Comparison of ENCODE assay signal across 16 cellular contexts in the genomic region with DNA sequence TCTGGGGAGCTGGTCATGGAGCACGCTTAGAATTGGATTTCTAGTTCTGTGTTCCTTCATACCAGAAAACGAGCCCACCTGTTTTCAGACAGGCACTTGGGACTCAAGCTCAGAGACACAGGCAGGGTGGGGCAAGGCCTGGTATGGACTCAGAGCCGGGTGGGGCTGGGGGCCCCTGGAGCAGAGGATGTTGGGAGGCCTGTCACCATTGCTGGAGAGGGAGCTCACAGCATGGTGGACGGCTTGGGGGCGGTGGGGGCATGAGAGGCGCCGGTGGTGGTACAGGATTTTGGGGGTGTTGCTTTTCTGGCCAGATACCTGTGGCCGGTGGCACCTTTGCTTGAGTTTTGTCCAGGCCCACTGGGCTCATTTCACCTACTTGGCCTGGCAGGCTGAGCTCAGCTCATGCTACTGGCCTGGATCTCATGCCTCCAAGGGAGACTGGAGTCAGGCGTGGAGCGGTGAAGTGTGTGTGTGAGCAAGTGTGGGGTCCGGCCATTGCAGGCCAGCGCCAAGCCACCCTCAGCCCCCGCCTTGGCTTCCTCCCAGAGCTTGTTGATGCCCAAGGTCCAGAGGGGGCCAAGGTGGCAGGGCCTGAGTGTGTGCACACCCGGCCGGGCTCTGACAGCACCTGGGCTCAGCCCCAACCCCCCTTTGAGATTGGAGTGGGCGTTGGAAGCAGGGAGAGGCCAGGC. TPM values are rescaled to one million over a fixed set of nuclear protein-coding genes. Genes with fewer than 3 reads are reported as not detected.
DNase-seq lines count a peak whose midpoint lies in the region; ATAC-seq and TF ChIP-seq lines count a peak whose summit lies in the region.
"Had no signal": no experiment of that assay in that cellular context is flagged by ENCODE, and none has a peak within 500 bp of the region (broad histone marks: within the 10 kb centered on the region; RNA-seq: fewer than 3 reads in every experiment).

No MANE protein-coding gene starts in this region.

- peaks cover 40% of the 10 kb centered on the region for H3K4me1 Mint-ChIP-seq in stimulated activated effector memory CD8-positive, alpha-beta T cell treated with anti-CD3 and anti-CD28 coated beads, Interleukin-12 subunit alpha, Interleukin-12 subunit beta, amount 100 ng/mL, for 72 hours

- ATAC-seq in left ventricle myocardium superior (no peak), gastrocnemius medialis (no peak)
- no peak for ATAC-seq in stimulated activated effector memory CD8-positive, alpha-beta T cell treated with anti-CD3 and anti-CD28 coated beads, Interleukin-12 subunit alpha, Interleukin-12 subunit beta, amount 100 ng/mL, for 72 hours

- no peak for TF ChIP-seq CTCF in HEK293 (tag by site-specific recombination; IDR thresholded peaks at IDR 0.05)
- no peak for TF ChIP-seq CTCF in coronary artery (IDR thresholded peaks at IDR 0.05)
- no peak for TF ChIP-seq CTCF in gastrocnemius medialis (IDR thresholded peaks at IDR 0.05 in 4 of 5, conservative IDR thresholded peaks at IDR 0.05 in 1 of 5)

- no peak overlapping the region for H3K4me3 Mint-ChIP-seq in stimulated activated effector memory CD8-positive, alpha-beta T cell treated with anti-CD3 and anti-CD28 coated beads, Interleukin-12 subunit alpha, Interleukin-12 subunit beta, amount 100 ng/mL, for 72 hours

- no peak overlapping the region for H3K27ac Mint-ChIP-seq in stimulated activated effector memory CD8-positive, alpha-beta T cell treated with anti-CD3 and anti-CD28 coated beads, Interleukin-12 subunit alpha, Interleukin-12 subunit beta, amount 100 ng/mL, for 72 hours

- POLR2A ChIA-PET in HEK293 (lab: Yijun Ruan, JAX), result interaction anchor here (0.9 to 1.2 kb wide), 2 partner anchors 9 to 189 kb away, joined by 3 to 4 read pairs; partner anchors contain the start of gene SLX9

- peaks cover 3 to 72% of the 10 kb centered on the region in 2 experiments; a peak in 2 of 3 replicates for H3K36me3 ChIP-seq in HEK293 (ENCODE audit: control insufficient read depth in 2 of 2, insufficient read depth in 1 of 2, low read length in 2 of 2)
- H3K36me3 ChIP-seq in gastrocnemius medialis, result peaks cover 0 to 16% of the 10 kb centered on the region in 2 donors

- CTCF ChIA-PET in HEK293 (lab: Yijun Ruan, JAX), result interaction anchor here (0.5 to 15.2 kb wide), 15 partner anchors 8 to 933 kb away, joined by 3 to 333 read pairs (median 4); partner anchors contain the start of gene SLX9

- no peaks in the 10 kb centered on the region for H3K9me3 Mint-ChIP-seq in stimulated activated effector memory CD8-positive, alpha-beta T cell treated with anti-CD3 and anti-CD28 coated beads, Interleukin-12 subunit alpha, Interleukin-12 subunit beta, amount 100 ng/mL, for 72 hours

- H3K4me1 ChIP-seq in HEK293 (ENCODE audit: control insufficient read depth, insufficient read depth, low read length), result no peaks in the 10 kb centered on the region
- peaks cover 51 to 56% of the 10 kb centered on the region in 2 donors for H3K4me1 ChIP-seq in gastrocnemius medialis

- no peak for TF ChIP-seq POLR2A in gastrocnemius medialis (IDR thresholded peaks at IDR 0.05)

- intact Hi-C loops in left ventricle myocardium superior (cut with micrococcal nuclease) (no loop called here), gastrocnemius medialis (cut with DNase I; ENCODE audit: low total_unique reads) (loop anchor here (1.0 kb wide), 1 partner anchor 189 kb away; no protein-coding TSS in a partner anchor)

- no peak overlapping the region for H3K4me3 ChIP-seq in HEK293 (ENCODE audit: low read depth, low read length)
- no peak overlapping the region for H3K4me3 ChIP-seq in coronary artery
- no peak overlapping the region for H3K4me3 ChIP-seq in gastrocnemius medialis
- H3K4me3 ChIP-seq: GM12878 had no signal

- no peaks in the 10 kb centered on the region for H3K27me3 ChIP-seq in gastrocnemius medialis

- H3K9me3 ChIP-seq in HEK293 (ENCODE audit: control insufficient read depth, insufficient read depth, low read depth, low read length), result no peaks in the 10 kb centered on the region
- H3K9me3 ChIP-seq in gastrocnemius medialis, result no peaks in the 10 kb centered on the region

- in situ Hi-C loops in gastrocnemius medialis (cut with MboI; ENCODE audit: low sequenced_read_pairs in 4 of 4), result loop anchor here (5.0 to 25.0 kb wide), 4 partner anchors 99 to 339 kb away; partner anchors contain the start of gene POFUT2 (in 1 of the 4)

- DNase-seq in coronary artery (ENCODE audit: low spot score), result no peak
- peak; percentile 41 for DNase-seq in left ventricle myocardium superior
- peak in 1 of 2 donors; percentile 36 for DNase-seq in gastrocnemius medialis
- DNase-seq in COLO668 (lab: John Stamatoyannopoulos, UW; ENCODE audit: unreplicated experiment), result no peak
- DNase-seq in GM19238 (ENCODE audit: insufficient read length, low spot score), result no peak
- DNase-seq in stimulated activated effector memory CD8-positive, alpha-beta T cell treated with anti-CD3 and anti-CD28 coated beads, Interleukin-12 subunit alpha, Interleukin-12 subunit beta, amount 100 ng/mL, for 72 hours (ENCODE audit: low spot score in 2 of 2), result no peak
- DNase-seq in anterior cingulate cortex (lab: John Stamatoyannopoulos, UW), result no peak
- DNase-seq: KG1, NCI-H1105, NCI-H1694 treated with DMSO at 0.1 percent for 48 hours, NCI-H446 treated with DMSO at 0.1 percent for 48 hours, NCI-H748 treated with DMSO at 0.1 percent for 48 hours, SHP77 treated with DMSO at 0.1 percent for 48 hours had no signal

- peaks cover 34% of the 10 kb centered on the region for H3K36me3 Mint-ChIP-seq in stimulated activated effector memory CD8-positive, alpha-beta T cell treated with anti-CD3 and anti-CD28 coated beads, Interleukin-12 subunit alpha, Interleukin-12 subunit beta, amount 100 ng/mL, for 72 hours

- no peak overlapping the region for H3K27ac ChIP-seq in HEK293 (ENCODE audit: extremely low read depth, low read depth, low read length)
- peak overlapping the region; percentile 91 to 92 for H3K27ac ChIP-seq in coronary artery
- peak overlapping the region; percentile 90 to 96 (median 94) for H3K27ac ChIP-seq in gastrocnemius medialis
- H3K27ac ChIP-seq: HL-60 had no signal

TF ChIP-seq in HEK293, 187 proteins besides CTCF, POLR2A, EP300 and RAD21 (continues in another document):
- TF ChIP-seq, protein P1, sequence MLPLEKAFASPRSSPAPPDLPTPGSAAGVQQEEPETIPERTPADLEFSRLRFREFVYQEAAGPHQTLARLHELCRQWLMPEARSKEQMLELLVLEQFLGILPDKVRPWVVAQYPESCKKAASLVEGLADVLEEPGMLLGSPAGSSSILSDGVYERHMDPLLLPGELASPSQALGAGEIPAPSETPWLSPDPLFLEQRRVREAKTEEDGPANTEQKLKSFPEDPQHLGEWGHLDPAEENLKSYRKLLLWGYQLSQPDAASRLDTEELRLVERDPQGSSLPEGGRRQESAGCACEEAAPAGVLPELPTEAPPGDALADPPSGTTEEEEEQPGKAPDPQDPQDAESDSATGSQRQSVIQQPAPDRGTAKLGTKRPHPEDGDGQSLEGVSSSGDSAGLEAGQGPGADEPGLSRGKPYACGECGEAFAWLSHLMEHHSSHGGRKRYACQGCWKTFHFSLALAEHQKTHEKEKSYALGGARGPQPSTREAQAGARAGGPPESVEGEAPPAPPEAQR (tag by site-specific recombination; IDR thresholded peaks at IDR 0.05), result no peak
- TF ChIP-seq ZNF26 (tag by site-specific recombination; IDR thresholded peaks at IDR 0.05) (no peak), REST (tag by site-specific recombination; IDR thresholded peaks at IDR 0.05) (no peak), ZSCAN23 (tag by site-specific recombination; IDR thresholded peaks at IDR 0.05) (no peak), ZNF629 (tag by site-specific recombination; IDR thresholded peaks at IDR 0.05) (no peak), EGR2 (tag by site-specific recombination; IDR thresholded peaks at IDR 0.05; ENCODE audit: low read depth) (peak; percentile 45; the same call in 1 of the 2 replicates), ZBTB1 (tag by site-specific recombination; IDR thresholded peaks at IDR 0.05) (no peak)

RNA-seq across cellular contexts. Expression of gene SLX9, which starts 8.7 kb away (rescaled TPM):
- total RNA-seq in left ventricle myocardium superior (69.9 TPM), gastrocnemius medialis (10 to 100 TPM; 23.7 to 37.6 (median 25.8) TPM)

RNA-seq across cellular contexts. Expression of gene ITGB2, which starts 27.9 kb away (rescaled TPM):
- total RNA-seq in left ventricle myocardium superior (26.5 TPM), gastrocnemius medialis (10 to 100 TPM; 10.9 to 41.7 (median 27.4) TPM)
